In the genomic region with DNA sequence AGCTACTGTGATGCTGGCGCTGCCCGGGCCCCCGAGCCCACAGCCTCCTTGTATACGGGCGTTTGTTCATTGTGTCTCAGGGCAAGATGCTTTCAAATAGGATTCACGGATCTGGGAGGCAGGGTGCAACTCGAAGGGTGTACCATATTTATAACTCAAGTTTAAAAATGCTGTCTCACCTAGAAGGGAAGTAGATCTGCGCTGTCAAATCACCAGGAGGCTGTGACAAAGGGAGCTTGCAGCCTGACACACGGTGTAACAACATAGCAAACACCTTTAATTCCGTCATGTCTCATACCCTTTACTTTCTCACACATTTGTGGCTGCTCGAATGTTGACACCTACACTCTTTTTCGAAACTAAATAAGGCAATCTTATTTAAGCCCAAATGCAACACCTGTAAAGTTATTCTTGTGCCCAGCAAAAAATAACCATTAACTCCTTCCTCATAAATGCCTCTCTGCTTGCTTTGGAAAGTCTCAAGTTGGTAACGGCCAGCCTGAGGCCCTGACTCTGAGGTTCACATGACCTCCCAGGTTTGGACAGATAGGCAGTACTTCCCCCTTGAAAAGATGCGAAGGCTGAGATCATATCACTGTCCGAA, we compare ENCODE assay signal across 2 cellular contexts.
TF ChIP-seq lines count a peak whose summit lies in the region.

No MANE protein-coding gene starts in this region.

TF ChIP-seq in liver, 16 proteins besides CTCF, POLR2A, EP300 and RAD21:
- TF ChIP-seq, protein P1, sequence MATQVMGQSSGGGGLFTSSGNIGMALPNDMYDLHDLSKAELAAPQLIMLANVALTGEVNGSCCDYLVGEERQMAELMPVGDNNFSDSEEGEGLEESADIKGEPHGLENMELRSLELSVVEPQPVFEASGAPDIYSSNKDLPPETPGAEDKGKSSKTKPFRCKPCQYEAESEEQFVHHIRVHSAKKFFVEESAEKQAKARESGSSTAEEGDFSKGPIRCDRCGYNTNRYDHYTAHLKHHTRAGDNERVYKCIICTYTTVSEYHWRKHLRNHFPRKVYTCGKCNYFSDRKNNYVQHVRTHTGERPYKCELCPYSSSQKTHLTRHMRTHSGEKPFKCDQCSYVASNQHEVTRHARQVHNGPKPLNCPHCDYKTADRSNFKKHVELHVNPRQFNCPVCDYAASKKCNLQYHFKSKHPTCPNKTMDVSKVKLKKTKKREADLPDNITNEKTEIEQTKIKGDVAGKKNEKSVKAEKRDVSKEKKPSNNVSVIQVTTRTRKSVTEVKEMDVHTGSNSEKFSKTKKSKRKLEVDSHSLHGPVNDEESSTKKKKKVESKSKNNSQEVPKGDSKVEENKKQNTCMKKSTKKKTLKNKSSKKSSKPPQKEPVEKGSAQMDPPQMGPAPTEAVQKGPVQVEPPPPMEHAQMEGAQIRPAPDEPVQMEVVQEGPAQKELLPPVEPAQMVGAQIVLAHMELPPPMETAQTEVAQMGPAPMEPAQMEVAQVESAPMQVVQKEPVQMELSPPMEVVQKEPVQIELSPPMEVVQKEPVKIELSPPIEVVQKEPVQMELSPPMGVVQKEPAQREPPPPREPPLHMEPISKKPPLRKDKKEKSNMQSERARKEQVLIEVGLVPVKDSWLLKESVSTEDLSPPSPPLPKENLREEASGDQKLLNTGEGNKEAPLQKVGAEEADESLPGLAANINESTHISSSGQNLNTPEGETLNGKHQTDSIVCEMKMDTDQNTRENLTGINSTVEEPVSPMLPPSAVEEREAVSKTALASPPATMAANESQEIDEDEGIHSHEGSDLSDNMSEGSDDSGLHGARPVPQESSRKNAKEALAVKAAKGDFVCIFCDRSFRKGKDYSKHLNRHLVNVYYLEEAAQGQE (IDR thresholded peaks at IDR 0.05), result no peak
- no peak for TF ChIP-seq FOXA1 (IDR thresholded peaks at IDR 0.05)
- no peak for TF ChIP-seq RXRA (IDR thresholded peaks at IDR 0.05)
- no peak for TF ChIP-seq FOXA2 (IDR thresholded peaks at IDR 0.05)
- TF ChIP-seq HNF4G (IDR thresholded peaks at IDR 0.05), result no peak
- TF ChIP-seq, protein P2, sequence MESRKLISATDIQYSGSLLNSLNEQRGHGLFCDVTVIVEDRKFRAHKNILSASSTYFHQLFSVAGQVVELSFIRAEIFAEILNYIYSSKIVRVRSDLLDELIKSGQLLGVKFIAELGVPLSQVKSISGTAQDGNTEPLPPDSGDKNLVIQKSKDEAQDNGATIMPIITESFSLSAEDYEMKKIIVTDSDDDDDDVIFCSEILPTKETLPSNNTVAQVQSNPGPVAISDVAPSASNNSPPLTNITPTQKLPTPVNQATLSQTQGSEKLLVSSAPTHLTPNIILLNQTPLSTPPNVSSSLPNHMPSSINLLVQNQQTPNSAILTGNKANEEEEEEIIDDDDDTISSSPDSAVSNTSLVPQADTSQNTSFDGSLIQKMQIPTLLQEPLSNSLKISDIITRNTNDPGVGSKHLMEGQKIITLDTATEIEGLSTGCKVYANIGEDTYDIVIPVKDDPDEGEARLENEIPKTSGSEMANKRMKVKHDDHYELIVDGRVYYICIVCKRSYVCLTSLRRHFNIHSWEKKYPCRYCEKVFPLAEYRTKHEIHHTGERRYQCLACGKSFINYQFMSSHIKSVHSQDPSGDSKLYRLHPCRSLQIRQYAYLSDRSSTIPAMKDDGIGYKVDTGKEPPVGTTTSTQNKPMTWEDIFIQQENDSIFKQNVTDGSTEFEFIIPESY (IDR thresholded peaks at IDR 0.05), result no peak
- no peak for TF ChIP-seq GABPA (IDR thresholded peaks at IDR 0.05 in 1 of 2, conservative IDR thresholded peaks at IDR 0.05 in 1 of 2)
- TF ChIP-seq, protein P3, sequence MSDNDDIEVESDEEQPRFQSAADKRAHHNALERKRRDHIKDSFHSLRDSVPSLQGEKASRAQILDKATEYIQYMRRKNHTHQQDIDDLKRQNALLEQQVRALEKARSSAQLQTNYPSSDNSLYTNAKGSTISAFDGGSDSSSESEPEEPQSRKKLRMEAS (IDR thresholded peaks at IDR 0.05), result no peak
- no peak for TF ChIP-seq NR2F2 (IDR thresholded peaks at IDR 0.05)
- no peak for TF ChIP-seq EGR1 (IDR thresholded peaks at IDR 0.05; ENCODE audit: low read depth in 2 of 2)
- TF ChIP-seq, protein P4, sequence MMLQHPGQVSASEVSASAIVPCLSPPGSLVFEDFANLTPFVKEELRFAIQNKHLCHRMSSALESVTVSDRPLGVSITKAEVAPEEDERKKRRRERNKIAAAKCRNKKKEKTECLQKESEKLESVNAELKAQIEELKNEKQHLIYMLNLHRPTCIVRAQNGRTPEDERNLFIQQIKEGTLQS (IDR thresholded peaks at IDR 0.05), result no peak
- TF ChIP-seq TAF1 (conservative IDR thresholded peaks at IDR 0.05), result no peak
- no peak for TF ChIP-seq HNF4A (conservative IDR thresholded peaks at IDR 0.05)
- no peak for TF ChIP-seq YY1 (IDR thresholded peaks at IDR 0.05)
- no peak for TF ChIP-seq JUND (IDR thresholded peaks at IDR 0.05)
- no peak for TF ChIP-seq SP1 (IDR thresholded peaks at IDR 0.05)

TF ChIP-seq in HepG2, 621 proteins besides CTCF, POLR2A, EP300 and RAD21:
- TF ChIP-seq, protein P5, sequence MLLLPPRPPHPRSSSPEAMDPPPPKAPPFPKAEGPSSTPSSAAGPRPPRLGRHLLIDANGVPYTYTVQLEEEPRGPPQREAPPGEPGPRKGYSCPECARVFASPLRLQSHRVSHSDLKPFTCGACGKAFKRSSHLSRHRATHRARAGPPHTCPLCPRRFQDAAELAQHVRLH (CRISPR knock-in tag; IDR thresholded peaks at IDR 0.05; ENCODE audit: borderline replicate concordance, low read depth), result no peak
- TF ChIP-seq CBX5 (CRISPR knock-in tag; IDR thresholded peaks at IDR 0.05; ENCODE audit: borderline replicate concordance), result no peak
- TF ChIP-seq ZNF510 (CRISPR knock-in tag; IDR thresholded peaks at IDR 0.05; ENCODE audit: low read depth), result no peak
